In the genomic region with DNA sequence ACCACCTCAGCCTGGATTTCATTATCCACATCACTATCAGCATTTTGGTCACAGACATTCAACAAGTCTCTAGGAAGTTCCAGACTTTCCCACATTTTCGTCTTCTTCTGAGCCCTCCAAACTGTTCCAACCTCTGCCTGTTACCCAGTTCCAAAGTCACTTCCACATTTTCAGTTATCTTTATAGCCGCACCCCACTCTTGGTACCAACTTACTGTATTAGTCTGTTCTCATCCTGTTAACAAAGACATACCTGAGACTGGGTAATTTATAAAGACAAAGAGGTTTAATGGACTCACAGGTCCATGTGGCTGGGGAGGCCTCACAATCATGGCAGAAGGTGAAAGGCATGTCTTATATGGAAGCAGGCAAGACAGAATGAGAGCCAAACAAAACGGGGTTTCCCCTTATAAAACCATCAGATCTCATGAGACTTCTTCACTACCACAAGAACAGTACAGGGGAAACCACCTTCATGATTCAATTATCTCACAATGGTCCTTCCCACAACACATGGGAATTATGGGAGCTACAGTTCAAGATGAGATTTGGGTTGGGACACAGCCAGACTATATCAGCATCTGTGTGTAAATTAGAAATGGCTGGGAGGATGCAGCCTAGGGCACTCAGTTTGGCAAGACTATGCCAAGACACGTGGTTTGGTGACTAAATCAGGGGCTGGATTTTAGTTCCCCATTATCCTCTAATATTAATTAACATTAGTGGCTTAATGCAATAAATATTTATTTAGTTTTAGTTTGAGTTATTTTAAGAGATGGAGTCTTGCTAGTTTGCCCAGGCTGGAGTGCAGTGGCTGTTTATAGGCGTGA, we compare ENCODE assay signal across 21 cellular contexts. TPM values are rescaled to one million over a fixed set of nuclear protein-coding genes. Genes with fewer than 3 reads are reported as not detected.
DNase-seq lines count a peak whose midpoint lies in the region; ATAC-seq, FAIRE-seq and TF ChIP-seq lines count a peak whose summit lies in the region.
"Had no signal": no experiment of that assay in that cellular context is flagged by ENCODE, and none has a peak within 500 bp of the region (broad histone marks: within the 10 kb centered on the region; RNA-seq: fewer than 3 reads in every experiment).

No MANE protein-coding gene starts in this region.

- peak; percentile 24; the same call in 1 of the 3 replicates for ATAC-seq in GM12878
- peak; percentile 63 for ATAC-seq in stimulated activated naive CD8-positive, alpha-beta T cell treated with anti-CD3 and anti-CD28 coated beads, Interleukin-15, Interleukin-2, amounts not matched to agents 100 U/mL and 50 U/mL, for 24 hours
- ATAC-seq: GM23338, PC-3 had no signal

- no peaks in the 10 kb centered on the region for H4K20me1 ChIP-seq in GM12878 (ENCODE audit: control insufficient read depth, insufficient read depth)

- TF ChIP-seq EP300 in GM12878 (IDR thresholded peaks at IDR 0.05; ENCODE audit: borderline replicate concordance in 1 of 2, control insufficient read depth in 1 of 2, low read depth in 2 of 2, low read length in 2 of 2) = no peak

- H3K4me2 ChIP-seq in GM12878 (ENCODE audit: control insufficient read depth, insufficient read depth) = no peak overlapping the region
- H3K4me2 ChIP-seq: GM23338 had no signal

- no peak overlapping the region for H3K4me3 ChIP-seq in HEK293 (ENCODE audit: low read depth, low read length)
- H3K4me3 ChIP-seq in GM12878 = no peak overlapping the region
- H3K4me3 ChIP-seq: GM23338 had no signal

- H3K27me3 Mint-ChIP-seq in activated CD4-positive, alpha-beta T cell treated with anti-CD3 and anti-CD28 coated beads, Interleukin-2, amount 10 ng/mL, durations not matched to agents 24 days and 14 days = no peaks in the 10 kb centered on the region
- H3K27me3 Mint-ChIP-seq: CD4-positive, CD25-positive, alpha-beta regulatory T cell had no signal

- peak overlapping the region; percentile 63 for H3K27ac Mint-ChIP-seq in activated CD4-positive, alpha-beta T cell treated with anti-CD3 and anti-CD28 coated beads, Interleukin-2, amount 10 ng/mL, durations not matched to agents 24 days and 14 days
- H3K27ac Mint-ChIP-seq: CD4-positive, CD25-positive, alpha-beta regulatory T cell; GM23338 had no signal

- CTCF ChIA-PET in HEK293 (lab: Yijun Ruan, JAX) = no interaction called here
- CTCF ChIA-PET in GM12878 (lab: Yijun Ruan, JAX) = no interaction called here

- peaks cover 68% of the 10 kb centered on the region for H3K36me3 Mint-ChIP-seq in activated CD4-positive, alpha-beta T cell treated with anti-CD3 and anti-CD28 coated beads, Interleukin-2, amount 10 ng/mL, durations not matched to agents 24 days and 14 days (ENCODE audit: low read depth)

- TF ChIP-seq RAD21 in GM12878 (IDR thresholded peaks at IDR 0.05; ENCODE audit: insufficient read depth, low read depth, low read length) = no peak

- TF ChIP-seq CTCF in HEK293 (tag by site-specific recombination; IDR thresholded peaks at IDR 0.05) = no peak
- no peak for TF ChIP-seq CTCF in GM12878 (IDR thresholded peaks at IDR 0.05 in 2 of 3, conservative IDR thresholded peaks at IDR 0.05 in 1 of 3; ENCODE audit: control insufficient read depth in 2 of 3, extremely low read depth in 1 of 3, insufficient read depth in 1 of 3, low read depth in 3 of 3, low read length in 3 of 3)

- DNase-seq in activated CD4-positive, alpha-beta T cell treated with anti-CD3 and anti-CD28 coated beads, Interleukin-2, amount 10 ng/mL, durations not matched to agents 24 days and 14 days = no peak
- DNase-seq in activated CD4-positive, alpha-beta T cell treated with anti-CD3 and anti-CD28 coated beads for 4 hours = no peak
- no peak for DNase-seq in GM12878 (ENCODE audit: low read depth, low spot score)
- no peak for DNase-seq in stimulated activated naive CD8-positive, alpha-beta T cell treated with anti-CD3 and anti-CD28 coated beads, Interleukin-15, Interleukin-2, amounts not matched to agents 100 U/mL and 50 U/mL, for 24 hours
- DNase-seq in GDM1 (lab: John Stamatoyannopoulos, UW) = no peak
- no peak for DNase-seq in NCI-H2107 treated with DMSO at 0.1 percent for 48 hours (lab: John Stamatoyannopoulos, UW; ENCODE audit: unreplicated experiment)
- no peak for DNase-seq in central memory CD4-positive, alpha-beta T cell
- DNase-seq: 8988T; CD4-positive, CD25-positive, alpha-beta regulatory T cell; COR-L47; GF-D8; HCEC 1CT; NCI-H1417 treated with DMSO at 0.1 percent for 48 hours; NCI-H187 treated with DMSO at 0.1 percent for 48 hours; NCI-H526; PC-3; RPMI8226; SHP77 treated with DMSO at 0.1 percent for 48 hours had no signal

- SMC1A ChIA-PET in GM12878 (lab: Charles Lee; ENCODE audit: uncharacterized antibody, unreplicated experiment) = interaction anchor here (1.7 kb wide), 1 partner anchor 18 kb away, joined by 5 read pairs; no protein-coding TSS in a partner anchor

- H3K4me1 ChIP-seq in HEK293 (ENCODE audit: control insufficient read depth, insufficient read depth, low read length) (no peaks in the 10 kb centered on the region), GM12878 (ENCODE audit: control insufficient read depth, insufficient read depth, low read length) (no peaks in the 10 kb centered on the region)

- intact Hi-C loops in activated CD4-positive, alpha-beta T cell treated with anti-CD3 and anti-CD28 coated beads, Interleukin-2, amount 10 ng/mL, durations not matched to agents 24 days and 14 days (cut with micrococcal nuclease) = loop anchor here (2.0 kb wide), 2 partner anchors 17 to 59 kb away; partner anchors contain the start of gene FUT8
- intact Hi-C loops in GM12878 (cut with micrococcal nuclease; ENCODE audit: unreplicated experiment) = no loop called here

- peaks cover 23% of the 10 kb centered on the region for H3K9me3 Mint-ChIP-seq in activated CD4-positive, alpha-beta T cell treated with anti-CD3 and anti-CD28 coated beads, Interleukin-2, amount 10 ng/mL, durations not matched to agents 24 days and 14 days

- H3K9me3 ChIP-seq in HEK293 (ENCODE audit: control insufficient read depth, insufficient read depth, low read depth, low read length) (no peaks in the 10 kb centered on the region), GM12878 (replicated peaks; ENCODE audit: control insufficient read depth, insufficient read depth, low read length) (peaks cover 30% of the 10 kb centered on the region)

- BruUV-seq in GM12878 (replicated peaks; lab: Mats Ljungman, UMichigan) = no TSS peak

- H2AFZ ChIP-seq in GM12878 (ENCODE audit: control insufficient read depth, low read depth, low read length) = no peak overlapping the region
- H2AFZ ChIP-seq: GM23338 had no signal

- RAD21 ChIA-PET in GM12878 (lab: Charles Lee; ENCODE audit: unreplicated experiment) = no interaction called here

- H3K4me1 Mint-ChIP-seq in activated CD4-positive, alpha-beta T cell treated with anti-CD3 and anti-CD28 coated beads, Interleukin-2, amount 10 ng/mL, durations not matched to agents 24 days and 14 days = peaks cover 15% of the 10 kb centered on the region
- H3K4me1 Mint-ChIP-seq: GM23338 had no signal

- H3K79me2 ChIP-seq in GM12878 (ENCODE audit: control insufficient read depth, insufficient read depth, low read length) = no peaks in the 10 kb centered on the region

- H3K27ac ChIP-seq in HEK293 (ENCODE audit: extremely low read depth, low read depth, low read length) (no peak overlapping the region), GM12878 (ENCODE audit: control insufficient read depth, insufficient read depth) (no peak overlapping the region)

- no peak overlapping the region for H3K9ac ChIP-seq in GM12878 (ENCODE audit: control insufficient read depth, insufficient read depth, low read length)

- H3K4me3 Mint-ChIP-seq in activated CD4-positive, alpha-beta T cell treated with anti-CD3 and anti-CD28 coated beads, Interleukin-2, amount 10 ng/mL, durations not matched to agents 24 days and 14 days = peak overlapping the region; percentile 1
- H3K4me3 Mint-ChIP-seq: CD4-positive, CD25-positive, alpha-beta regulatory T cell; GM23338 had no signal

- POLR2A ChIA-PET in HEK293 (lab: Yijun Ruan, JAX) = no interaction called here
- POLR2A ChIA-PET in GM12878 (lab: Charles Lee) = no interaction called here

- 68% methylated on average over 5 of the region's 5 CpGs for WGBS in GM12878 (ENCODE audit: insufficient coverage, insufficient replicate concordance, low lambda C conversion rate, missing lambda C conversion rate)

- no peaks in the 10 kb centered on the region for H3K27me3 ChIP-seq in GM12878 (replicated peaks in 1 of 2; ENCODE audit: control insufficient read depth in 2 of 2, insufficient read depth in 2 of 2, low read length in 1 of 2)

- FAIRE-seq in GM12878 (lab: Jason Lieb, UNC) = no peak
- FAIRE-seq: GM18507 had no signal

- H3K36me3 ChIP-seq in HEK293 (ENCODE audit: control insufficient read depth in 2 of 2, insufficient read depth in 1 of 2, low read length in 2 of 2) (no peaks in the 10 kb centered on the region), GM12878 (ENCODE audit: control insufficient read depth in 2 of 2, insufficient read depth in 2 of 2, low read length in 1 of 2) (no peaks in the 10 kb centered on the region)

- in situ Hi-C loops in GM12878 (cut with MboI) = no loop called here

- TF ChIP-seq POLR2A in GM12878 (IDR thresholded peaks at IDR 0.05; ENCODE audit: low read depth, low read length) = no peak

TF ChIP-seq in HEK293, 187 proteins besides CTCF, POLR2A, EP300 and RAD21:
- TF ChIP-seq ZNF707 (tag by site-specific recombination; IDR thresholded peaks at IDR 0.05) (peak; percentile 88), ZNF211 (tag by site-specific recombination; IDR thresholded peaks at IDR 0.05; ENCODE audit: low read depth) (no peak)
TF ChIP-seq in HEK293: peak in this region for 1.

TF ChIP-seq in GM12878, 131 proteins besides CTCF, POLR2A, EP300 and RAD21 (continues in another document):
- peak; percentile 48; the same call in 1 of the 2 replicates for TF ChIP-seq RUNX3 (IDR thresholded peaks at IDR 0.05; ENCODE audit: low read length)

RNA-seq across cellular contexts. Expression of gene FUT8, which starts 16.2 kb away (rescaled TPM):
- total RNA-seq in activated CD4-positive, alpha-beta T cell treated with anti-CD3 and anti-CD28 coated beads, Interleukin-2, amount 10 ng/mL, durations not matched to agents 24 days and 14 days = 125 and 137 TPM in 2 replicates
- total RNA-seq in GM12878 (2013; cell fraction: nucleolus; rRNA removed) = 130 and 133 TPM in 2 replicates
- total RNA-seq in GM12878 (2014; rRNA removed) = 82.3 and 85.5 TPM in 2 replicates
- total RNA-seq in GM12878 (2014; rRNA removed; fragmentation: Illumina TruSeq; extraction: Trizol) = 86.3 and 88.7 TPM in 2 replicates
- total RNA-seq in GM12878 (2021) = 106 and 107 TPM in 2 replicates
- polyA plus RNA-seq in GM12878 (2011; ENCODE audit: low read depth) = 20.9 TPM
- 21.3 and 24.2 TPM in 2 replicates for polyA plus RNA-seq in GM12878 (2011; rRNA removed)
- 12.5 and 19.7 TPM in 2 replicates for polyA plus RNA-seq in GM12878 (2011; cell fraction: cytosol; rRNA removed)
- polyA plus RNA-seq in GM12878 (2011; cell fraction: nucleus; rRNA removed) = 10.7 and 11.2 TPM in 2 replicates
- polyA plus RNA-seq in GM12878 (2012) = 20.4 and 34.4 TPM in 2 replicates
- 74.1 and 88.8 TPM in 2 replicates for polyA plus RNA-seq in GM12878 (2014; fragmentation: Illumina TruSeq; extraction: Trizol)
- polyA plus RNA-seq in GM12878 (2014; fragmentation: Nextera tagmentation; extraction: Ambion mirVana) = 10 to 100 TPM; 25.0 to 45.6 TPM
- 47.5 and 50.1 TPM in 2 replicates for polyA plus RNA-seq in GM12878 (2014; rRNA removed)
- polyA plus RNA-seq in GM12878 (2016; fragmentation: Nextera tagmentation; extraction: Ambion mirVana) = 10 to 100 TPM; 64.2 to 68.3 TPM
- 29.7 and 42.8 TPM in 2 replicates for polyA minus RNA-seq in GM12878 (2011; rRNA and poly(A)+ RNA removed)
- polyA minus RNA-seq in GM12878 (2011; cell fraction: cytosol; rRNA and poly(A)+ RNA removed) = 9.6 and 9.9 TPM in 2 replicates
- polyA minus RNA-seq in GM12878 (2011; cell fraction: nucleus; rRNA and poly(A)+ RNA removed) = 31.3 and 55.2 TPM in 2 replicates
